In the genomic region with DNA sequence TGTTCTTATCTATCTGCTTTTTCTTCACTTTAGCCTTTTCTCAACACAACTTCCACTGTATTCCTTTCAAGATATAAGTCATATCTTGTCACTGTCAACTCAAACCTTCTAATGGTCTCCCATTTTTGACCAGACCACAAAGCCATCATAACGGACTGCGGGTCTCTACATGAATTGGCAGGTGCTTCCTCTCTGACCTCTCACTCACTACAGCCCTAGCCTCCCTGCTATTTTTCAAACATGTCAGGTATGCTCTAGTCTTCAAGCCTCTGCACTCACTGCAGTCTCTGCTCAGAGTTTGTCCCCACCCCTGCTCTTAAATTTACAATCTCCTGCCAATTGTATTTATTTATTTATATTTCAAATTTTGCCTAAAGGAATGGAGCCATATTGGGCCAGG, we compare ENCODE assay signal across 23 cellular contexts.
"Had no signal": no experiment of that assay in that cellular context is flagged by ENCODE, and none has a peak within 500 bp of the region (broad histone marks: within the 10 kb centered on the region; RNA-seq: fewer than 3 reads in every experiment).

No MANE protein-coding gene starts in this region.

- ATAC-seq: foreskin keratinocyte; gastroesophageal sphincter; heart left ventricle; left cardiac atrium; left lung; left ventricle myocardium superior; lower lobe of right lung; mucosa of descending colon; naive thymus-derived CD8-positive, alpha-beta T cell had no signal

- FAIRE-seq: endothelial cell of umbilical vein, frontal cortex had no signal

- H3K79me2 ChIP-seq: hepatocyte had no signal

- DNase-seq: dermis blood vessel endothelial cell; dorsolateral prefrontal cortex; effector CD4-positive, alpha-beta T cell; effector memory CD4-positive, alpha-beta T cell; foreskin keratinocyte; heart left ventricle; hypothalamus; immature natural killer cell; islet precursor cell; left cardiac atrium; left lung; left ventricle myocardium superior; lower lobe of right lung; mesenchymal stem cell; mucosa of descending colon; naive B cell; naive thymus-derived CD8-positive, alpha-beta T cell had no signal

- H2AFZ ChIP-seq: hepatocyte had no signal

- H3K4me1 ChIP-seq: esophagus muscularis mucosa, gastroesophageal sphincter, heart left ventricle, left lung, lower lobe of right lung had no signal

- H3K4me2 ChIP-seq: hepatocyte had no signal

- H3K4me3 ChIP-seq: coronary artery, dorsolateral prefrontal cortex, esophagus muscularis mucosa, gastroesophageal sphincter, heart left ventricle, hepatocyte, left lung, lower lobe of right lung, mucosa of descending colon had no signal

- H3K27ac ChIP-seq: coronary artery, dorsolateral prefrontal cortex, esophagus muscularis mucosa, foreskin keratinocyte, gastroesophageal sphincter, heart left ventricle, hepatocyte, left lung, lower lobe of right lung had no signal

- H3K36me3 ChIP-seq: esophagus muscularis mucosa, gastroesophageal sphincter, heart left ventricle, left lung, lower lobe of right lung had no signal

- H3K27me3 ChIP-seq: dorsolateral prefrontal cortex, esophagus muscularis mucosa, foreskin keratinocyte, gastroesophageal sphincter, heart left ventricle, hepatocyte, left lung had no signal

- H3K9me3 ChIP-seq: esophagus muscularis mucosa, gastroesophageal sphincter, heart left ventricle, left lung, lower lobe of right lung, mucosa of descending colon had no signal
